8 cellular contexts compared by ENCODE assay signal in genomic region chr11:64271339-64272132, GRCh38. TPM values are rescaled to one million over a fixed set of nuclear protein-coding genes. Genes with fewer than 3 reads are reported as not detected.
DNase-seq lines count a peak whose midpoint lies in the region; ATAC-seq and TF ChIP-seq lines count a peak whose summit lies in the region.

No MANE protein-coding gene starts in this region.

- peak overlapping the region; percentile 51 to 77 (median 64) for H3K4me3 ChIP-seq in upper lobe of left lung

- H3K4me1 Mint-ChIP-seq in T-helper 17 cell (peaks cover 19% of the 10 kb centered on the region), progenitor cell of endocrine pancreas (ENCODE audit: low read depth) (peaks cover 12% of the 10 kb centered on the region)

- H3K36me3 ChIP-seq in upper lobe of left lung = peaks cover 0 to 15% (median 10%) of the 10 kb centered on the region in 4 donors

- ATAC-seq in T-helper 17 cell (peak; percentile 47), left ventricle myocardium superior (peak; percentile 26), upper lobe of left lung (ENCODE audit: low FRiP score in 2 of 2) (peak; percentile 52 to 56), GM21576 (IDR thresholded peaks at IDR 0.05; ENCODE audit: unreplicated experiment) (no peak)

- intact Hi-C loops in left ventricle myocardium superior (cut with micrococcal nuclease) = no loop called here

- no peaks in the 10 kb centered on the region for H3K9me3 Mint-ChIP-seq in progenitor cell of endocrine pancreas (ENCODE audit: low read depth)

- H3K36me3 Mint-ChIP-seq in T-helper 17 cell (ENCODE audit: low read depth) = peaks cover 4% of the 10 kb centered on the region
- H3K36me3 Mint-ChIP-seq in progenitor cell of endocrine pancreas (ENCODE audit: insufficient read depth) = peaks cover under 1% of the 10 kb centered on the region

- peak overlapping the region; percentile 91 to 97 (median 94) for H3K27ac ChIP-seq in upper lobe of left lung

- DNase-seq in GM13976 (ENCODE audit: low spot score) = peak; percentile 82
- DNase-seq in NCI-H1694 (lab: John Stamatoyannopoulos, UW) = peak; percentile 91
- peak; percentile 72 to 81 (median 72) for DNase-seq in T-helper 17 cell
- DNase-seq in amygdala (lab: John Stamatoyannopoulos, UW) = peak in 55 of 56 donors; percentile 53 to 97 (median 88)
- DNase-seq in left ventricle myocardium superior = peak; percentile 90
- peak; percentile 77 for DNase-seq in progenitor cell of endocrine pancreas (ENCODE audit: low spot score, unreplicated experiment)
- peak; percentile 90 to 94 for DNase-seq in upper lobe of left lung

- TF ChIP-seq POLR2A in upper lobe of left lung (IDR thresholded peaks at IDR 0.05) = peak in 2 of 4 donors; percentile 41 to 68

- H3K27ac Mint-ChIP-seq in T-helper 17 cell (peak overlapping the region; percentile 99), progenitor cell of endocrine pancreas (peak overlapping the region; percentile 93)

- H3K4me3 Mint-ChIP-seq in T-helper 17 cell = peak overlapping the region; percentile 96
- H3K4me3 Mint-ChIP-seq in progenitor cell of endocrine pancreas (ENCODE audit: low read depth) = peak overlapping the region; percentile 77

- no peaks in the 10 kb centered on the region for H3K27me3 Mint-ChIP-seq in T-helper 17 cell
- no peaks in the 10 kb centered on the region for H3K27me3 Mint-ChIP-seq in progenitor cell of endocrine pancreas

- 5 to 7% methylated on average over 7 to 36 of the region's 38 CpGs for WGBS in upper lobe of left lung, 2 donors

- H3K27me3 ChIP-seq in upper lobe of left lung = no peaks in the 10 kb centered on the region

- H3K4me1 ChIP-seq in upper lobe of left lung = peaks cover 29 to 43% (median 34%) of the 10 kb centered on the region in 4 donors

- no peaks in the 10 kb centered on the region for H3K9me3 ChIP-seq in T-helper 17 cell (ENCODE audit: control insufficient read depth, low read length, poor library complexity, severe bottlenecking)
- no peaks in the 10 kb centered on the region for H3K9me3 ChIP-seq in upper lobe of left lung

- TF ChIP-seq EP300 in upper lobe of left lung (IDR thresholded peaks at IDR 0.05) = no peak

- in situ Hi-C loops in GM13976 (cut with MboI; ENCODE audit: low sequenced_read_pairs, unreplicated experiment) = no loop called here

- TF ChIP-seq CTCF in GM13976 (IDR thresholded peaks at IDR 0.05; ENCODE audit: borderline replicate concordance, control extremely low read depth, extremely low read depth, insufficient read depth, missing control alignments) = peak; percentile 34
- TF ChIP-seq CTCF in progenitor cell of endocrine pancreas (IDR thresholded peaks at IDR 0.05; ENCODE audit: unreplicated experiment) = peak; percentile 37
- TF ChIP-seq CTCF in upper lobe of left lung (IDR thresholded peaks at IDR 0.05) = peak in 2 of 6 experiments; percentile 15 to 53

RNA-seq across cellular contexts. Expression of gene BAD, which starts 12.9 kb away (rescaled TPM):
- 10 to 100 TPM; 46.3 to 47.0 TPM for total RNA-seq in T-helper 17 cell
- 98.7 TPM for total RNA-seq in left ventricle myocardium superior
- total RNA-seq in progenitor cell of endocrine pancreas = 42.8 and 46.9 TPM in 2 replicates
- total RNA-seq in upper lobe of left lung = 100 to 1,000 TPM in 2 of 6 donors, 10 to 100 TPM in 4; 59.7 to 150 (median 80.1) TPM

RNA-seq across cellular contexts. Expression of gene GPR137, which starts 14.1 kb away (rescaled TPM):
- total RNA-seq in T-helper 17 cell (10 to 100 TPM; 46.5 to 57.9 TPM), left ventricle myocardium superior (33.6 TPM), progenitor cell of endocrine pancreas (46.7 and 56.5 TPM in 2 replicates), upper lobe of left lung (10 to 100 TPM in 5 of 6 donors, 1 to 10 TPM in 1; 7.3 to 48.1 (median 27.0) TPM)

RNA-seq across cellular contexts. Expression of gene KCNK4, which starts 19.6 kb away (rescaled TPM):
- total RNA-seq in T-helper 17 cell (under 1 TPM in 1 of 2 donors, not detected in 1; 0.50 TPM), left ventricle myocardium superior (not detected), progenitor cell of endocrine pancreas (0.62 TPM in 1 of 2 replicates, not detected in the other), upper lobe of left lung (under 1 TPM in 3 of 6 donors, not detected in 3; 0.17 to 0.55 (median 0.26) TPM)

RNA-seq across cellular contexts. Expression of gene PLCB3, which starts 20.2 kb away (rescaled TPM):
- total RNA-seq in T-helper 17 cell (1 to 10 TPM; 5.9 TPM), left ventricle myocardium superior (12.0 TPM), progenitor cell of endocrine pancreas (22.6 and 27.3 TPM in 2 replicates), upper lobe of left lung (10 to 100 TPM; 19.5 to 55.5 (median 30.3) TPM)

RNA-seq across cellular contexts. Expression of gene PPP1R14B, which starts 24.8 kb away (rescaled TPM):
- total RNA-seq in T-helper 17 cell (10 to 100 TPM; 38.7 to 48.2 TPM), left ventricle myocardium superior (132 TPM), progenitor cell of endocrine pancreas (198 TPM in 2 replicates), upper lobe of left lung (100 to 1,000 TPM in 1 of 6 donors, 10 to 100 TPM in 5; 51.4 to 118 (median 60.3) TPM)
